8 cellular contexts compared by ENCODE assay signal in genomic region chr4:75289843-75290616, GRCh38.
A peak's percentile ranks its signal among the peaks of the same experiment; 100 is the strongest.
DNase-seq lines count a peak whose midpoint lies in the region; ATAC-seq, FAIRE-seq and TF ChIP-seq lines count a peak whose summit lies in the region.

No MANE protein-coding gene starts in this region.

- no peaks in the 10 kb centered on the region for H3K36me3 ChIP-seq in GM23248 (ENCODE audit: low read depth)
- no peaks in the 10 kb centered on the region for H3K36me3 ChIP-seq in endothelial cell of umbilical vein (ENCODE audit: control insufficient read depth in 2 of 2, extremely low read depth in 1 of 2, insufficient read depth in 2 of 2, low read length in 2 of 2)

- peak; percentile 33 for FAIRE-seq in endothelial cell of umbilical vein (lab: Jason Lieb, UNC)

- H3K9me1 ChIP-seq in endothelial cell of umbilical vein (replicated peaks; ENCODE audit: control insufficient read depth, extremely low read depth, insufficient read depth, low read length) = no peaks in the 10 kb centered on the region

- no peaks in the 10 kb centered on the region for H3K27me3 ChIP-seq in GM23248 (replicated peaks; ENCODE audit: insufficient read depth)
- no peaks in the 10 kb centered on the region for H3K27me3 ChIP-seq in endothelial cell of umbilical vein (ENCODE audit: control insufficient read depth in 2 of 2, insufficient read depth in 2 of 2, low read length in 2 of 2)

- peak; percentile 30 to 32 for TF ChIP-seq CTCF in endothelial cell of umbilical vein (IDR thresholded peaks at IDR 0.05; ENCODE audit: extremely low read depth in 1 of 2, insufficient read depth in 1 of 2, low read depth in 1 of 2, low read length in 2 of 2)

- no TSS peak for BruUV-seq in endothelial cell of umbilical vein (replicated peaks; lab: Mats Ljungman, UMichigan)

- H3K4me1 ChIP-seq in GM23248 (ENCODE audit: insufficient read depth) (no peaks in the 10 kb centered on the region), endothelial cell of umbilical vein (ENCODE audit: control insufficient read depth, extremely low read depth, insufficient read depth, low read length) (no peaks in the 10 kb centered on the region)

- H3K9me3 ChIP-seq in GM23248 (ENCODE audit: low read depth) (no peaks in the 10 kb centered on the region), endothelial cell of umbilical vein (replicated peaks; ENCODE audit: control insufficient read depth, insufficient read depth, low read length) (no peaks in the 10 kb centered on the region)

- WGBS in GM23248 (ENCODE audit: low coverage in 1 of 2, low lambda C conversion rate in 2 of 2, missing lambda C conversion rate in 2 of 2), 2 experiments = 3 to 5% methylated on average over 7 of the region's 7 CpGs

- no peaks in the 10 kb centered on the region for H3F3A ChIP-seq in GM23248 (ENCODE audit: insufficient read depth)

- dilution Hi-C loops in endothelial cell of umbilical vein (cut with MboI; ENCODE audit: extremely low pct_ligation_motif_present, low sequenced_read_pairs) = no loop called here

- H3K79me2 ChIP-seq in GM23248 (ENCODE audit: insufficient read depth) = no peaks in the 10 kb centered on the region
- no peaks in the 10 kb centered on the region for H3K79me2 ChIP-seq in endothelial cell of umbilical vein (ENCODE audit: control insufficient read depth, insufficient read depth, low read length)

- H3K9ac ChIP-seq in GM23248 (no peak overlapping the region), endothelial cell of umbilical vein (replicated peaks; ENCODE audit: extremely low read depth, insufficient read depth, low read length) (no peak overlapping the region)

- no peaks in the 10 kb centered on the region for H3K9me2 ChIP-seq in GM23248 (ENCODE audit: insufficient read depth)

- intact Hi-C loops in endothelial cell of umbilical vein (cut with micrococcal nuclease) = loop anchor here (1.0 kb wide), 2 partner anchors 358 to 416 kb away; no protein-coding TSS in a partner anchor

- H3K27ac ChIP-seq in GM23248 (no peak overlapping the region), endothelial cell of umbilical vein (ENCODE audit: insufficient read depth, low read depth, low read length) (no peak overlapping the region)

- H4K20me1 ChIP-seq in GM23248 (ENCODE audit: insufficient read depth) (no peaks in the 10 kb centered on the region), endothelial cell of umbilical vein (replicated peaks; ENCODE audit: control insufficient read depth, extremely low read depth, insufficient read depth, low read length) (no peaks in the 10 kb centered on the region)

- no peak for TF ChIP-seq POLR2A in endothelial cell of umbilical vein (IDR thresholded peaks at IDR 0.05; ENCODE audit: low read depth, low read length)

- H3K4me2 ChIP-seq in GM23248 (ENCODE audit: unreplicated experiment) (no peak overlapping the region), endothelial cell of umbilical vein (ENCODE audit: insufficient read depth, low read length) (no peak overlapping the region)

- DNase-seq in COR-L47 (lab: John Stamatoyannopoulos, UW) (peak; percentile 84), GM23248 (peak; percentile 19), NCI-H2196 (lab: John Stamatoyannopoulos, UW; ENCODE audit: unreplicated experiment) (peak; percentile 19), endothelial cell of umbilical vein (ENCODE audit: low read depth, low spot score) (no peak), renal cortical epithelial cell (ENCODE audit: low read depth) (peak; percentile 15)
- DNase-seq in stimulated activated CD4-positive, alpha-beta T cell treated with anti-CD3 and anti-CD28 coated beads, Interleukin-15, amount 100 ng/mL, for 24 hours = no peak

- no peak overlapping the region for H3K4me3 ChIP-seq in GM23248
- no peak overlapping the region for H3K4me3 ChIP-seq in endothelial cell of umbilical vein (replicated peaks in 1 of 3; ENCODE audit: insufficient read depth in 1 of 3, low read depth in 1 of 3, low read length in 3 of 3)

- in situ Hi-C loops in GM23248 (cut with MboI) = no loop called here

- POLR2A ChIA-PET in endothelial cell of umbilical vein (lab: Charles Lee) = no interaction called here

- ATAC-seq in GM21619 (IDR thresholded peaks at IDR 0.05; ENCODE audit: unreplicated experiment) (no peak), HG03097 (IDR thresholded peaks at IDR 0.05; ENCODE audit: low FRiP score, unreplicated experiment) (no peak)

- CTCF ChIA-PET in endothelial cell of umbilical vein (lab: Charles Lee) = interaction anchor here (0.6 to 3.3 kb wide), 7 partner anchors 11 to 970 kb away, joined by 3 to 47 read pairs (median 3); partner anchors contain the start of gene PARM1

- H2AFZ ChIP-seq in GM23248 (no peak overlapping the region), endothelial cell of umbilical vein (ENCODE audit: low read depth, low read length) (no peak overlapping the region)

TF ChIP-seq in endothelial cell of umbilical vein, 7 proteins besides CTCF, POLR2A, EP300 and RAD21:
- TF ChIP-seq GATA2 (IDR thresholded peaks at IDR 0.05; ENCODE audit: insufficient read depth, insufficient read length, low read depth, low read length) = no peak
- no peak for TF ChIP-seq MAX (IDR thresholded peaks at IDR 0.05; ENCODE audit: insufficient read depth, insufficient read length)
- TF ChIP-seq FOS (IDR thresholded peaks at IDR 0.05; ENCODE audit: borderline replicate concordance, insufficient read depth, low read length) = no peak
- TF ChIP-seq POLR2AphosphoS5 (IDR thresholded peaks at IDR 0.05; ENCODE audit: insufficient read depth, low read depth, low read length) = no peak
- no peak for TF ChIP-seq MYC (IDR thresholded peaks at IDR 0.05; ENCODE audit: low read depth, low read length)
- TF ChIP-seq JUN (IDR thresholded peaks at IDR 0.05; ENCODE audit: borderline replicate concordance, insufficient read depth, insufficient read length, low read depth) = no peak
- no peak for TF ChIP-seq EZH2 (IDR thresholded peaks at IDR 0.05; ENCODE audit: borderline replicate concordance, low read depth, low read length, severe bottlenecking)

Comparison
In these comparisons a context has a peak if more than half of its experiments do, and no peak if none do; other contexts are left out.
1. DNase-seq: peak in COR-L47 (single experiment), GM23248 (single experiment), NCI-H2196 (single experiment) and renal cortical epithelial cell (single experiment); none in endothelial cell of umbilical vein (single experiment) and stimulated activated CD4-positive, alpha-beta T cell treated with anti-CD3 and anti-CD28 coated beads, Interleukin-15, amount 100 ng/mL, for 24 hours (single experiment).